In genomic region chr1:221419513-221420088, GRCh38 we compare ENCODE assay signal across 16 cellular contexts.
DNase-seq lines count a peak whose midpoint lies in the region; ATAC-seq and TF ChIP-seq lines count a peak whose summit lies in the region.
"Had no signal": no experiment of that assay in that cellular context is flagged by ENCODE, and none has a peak within 500 bp of the region (broad histone marks: within the 10 kb centered on the region; RNA-seq: fewer than 3 reads in every experiment).

No MANE protein-coding gene starts in this region.

- intact Hi-C loops in esophagus squamous epithelium (cut with DNase I), result no loop called here
- intact Hi-C loops in sciatic nerve (cut with DNase I), result no loop called here

- no peaks in the 10 kb centered on the region for H3K36me3 ChIP-seq in esophagus squamous epithelium
- H3K36me3 ChIP-seq: spleen, tibial artery had no signal

- TF ChIP-seq CTCF in esophagus squamous epithelium (IDR thresholded peaks at IDR 0.05), result no peak

- TF ChIP-seq POLR2A in esophagus squamous epithelium (IDR thresholded peaks at IDR 0.05), result no peak

- H3K27me3 ChIP-seq in esophagus squamous epithelium, result no peaks in the 10 kb centered on the region
- H3K27me3 ChIP-seq: spleen, tibial artery had no signal

- in situ Hi-C loops in G401 (cut with HindIII; ENCODE audit: low sequenced_read_pairs), result no loop called here

- H3K4me3 ChIP-seq in esophagus squamous epithelium, result no peak overlapping the region
- H3K4me3 ChIP-seq: spleen, tibial artery had no signal

- DNase-seq in G401 (ENCODE audit: low spot score) (peak; percentile 7), NCI-H69 (lab: John Stamatoyannopoulos, UW) (peak; percentile 67), esophagus squamous epithelium (lab: John Stamatoyannopoulos, UW) (no peak), sciatic nerve (ENCODE audit: low spot score) (no peak), amniotic stem cell (lab: John Stamatoyannopoulos, UW) (no peak)
- DNase-seq: activated CD4-positive, CD25-positive, alpha-beta regulatory T cell; activated T-cell treated with anti-CD3 and anti-CD28 coated beads for 4 hours; COR-L47; effector CD8-positive, alpha-beta T cell; Karpas-422; NK-92 treated with Interleukin-12 subunit alpha and Interleukin-12 subunit beta, amount 100 ng/mL, for 24 hours; spleen had no signal

- no peaks in the 10 kb centered on the region for H3K9me3 ChIP-seq in esophagus squamous epithelium
- H3K9me3 ChIP-seq: spleen, tibial artery had no signal

- peak overlapping the region; percentile 3 to 72 (median 62) for H3K27ac ChIP-seq in esophagus squamous epithelium
- H3K27ac ChIP-seq: spleen, tibial artery had no signal

- peak; percentile 59 for ATAC-seq in sciatic nerve
- no peak for ATAC-seq in HG03045 (IDR thresholded peaks at IDR 0.05; ENCODE audit: unreplicated experiment)
- no peak for ATAC-seq in GM21447 (IDR thresholded peaks at IDR 0.05; ENCODE audit: unreplicated experiment)
- ATAC-seq in GM19035 (IDR thresholded peaks at IDR 0.05; ENCODE audit: unreplicated experiment), result no peak

- H3K4me1 ChIP-seq in esophagus squamous epithelium, result peaks cover 0 to 38% (median 16%) of the 10 kb centered on the region in 3 donors
- H3K4me1 ChIP-seq: spleen had no signal

- WGBS in esophagus squamous epithelium, 2 donors, result 17 to 35% methylated on average over 1 to 3 of the region's 3 CpGs

Comparison
In these comparisons a context has a peak if more than half of its experiments do, and no peak if none do; other contexts are left out.
1. DNase-seq: peak in G401 (single experiment) and NCI-H69 (single experiment); none in esophagus squamous epithelium (single experiment), sciatic nerve (single experiment) and amniotic stem cell (single experiment).